ENCODE assay signal across 1 cellular context in genomic region chr9:101478444-101478843, GRCh38.
TF ChIP-seq lines count a peak whose summit lies in the region.

No MANE protein-coding gene starts in this region.

TF ChIP-seq in HCT116, 20 proteins besides CTCF, POLR2A, EP300 and RAD21 (continued from another document):
- TF ChIP-seq REST (IDR thresholded peaks at IDR 0.05; ENCODE audit: low read depth) (no peak), POLR2AphosphoS5 (IDR thresholded peaks at IDR 0.05; ENCODE audit: low read depth, low read length) (no peak), EZH2phosphoT487 (IDR thresholded peaks at IDR 0.05; ENCODE audit: borderline replicate concordance) (no peak), YY1 (IDR thresholded peaks at IDR 0.05; ENCODE audit: extremely low read depth, insufficient replicate concordance, low read depth, low read length) (no peak), CEBPB (IDR thresholded peaks at IDR 0.05; ENCODE audit: low read depth) (no peak), SP1 (IDR thresholded peaks at IDR 0.05; ENCODE audit: low read depth) (no peak), EGR1 (IDR thresholded peaks at IDR 0.05; ENCODE audit: low read depth) (no peak), MAX (IDR thresholded peaks at IDR 0.05) (no peak), ZFX (IDR thresholded peaks at IDR 0.05) (no peak), ZBTB33 (IDR thresholded peaks at IDR 0.05; ENCODE audit: extremely low read depth, insufficient replicate concordance, low read length) (no peak), SRF (IDR thresholded peaks at IDR 0.05; ENCODE audit: low read depth) (no peak), CBX3 (IDR thresholded peaks at IDR 0.05; ENCODE audit: low read depth) (no peak)
- TF ChIP-seq, protein P1, sequence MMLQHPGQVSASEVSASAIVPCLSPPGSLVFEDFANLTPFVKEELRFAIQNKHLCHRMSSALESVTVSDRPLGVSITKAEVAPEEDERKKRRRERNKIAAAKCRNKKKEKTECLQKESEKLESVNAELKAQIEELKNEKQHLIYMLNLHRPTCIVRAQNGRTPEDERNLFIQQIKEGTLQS (IDR thresholded peaks at IDR 0.05), result no peak
